16 cellular contexts compared by ENCODE assay signal in the genomic region with DNA sequence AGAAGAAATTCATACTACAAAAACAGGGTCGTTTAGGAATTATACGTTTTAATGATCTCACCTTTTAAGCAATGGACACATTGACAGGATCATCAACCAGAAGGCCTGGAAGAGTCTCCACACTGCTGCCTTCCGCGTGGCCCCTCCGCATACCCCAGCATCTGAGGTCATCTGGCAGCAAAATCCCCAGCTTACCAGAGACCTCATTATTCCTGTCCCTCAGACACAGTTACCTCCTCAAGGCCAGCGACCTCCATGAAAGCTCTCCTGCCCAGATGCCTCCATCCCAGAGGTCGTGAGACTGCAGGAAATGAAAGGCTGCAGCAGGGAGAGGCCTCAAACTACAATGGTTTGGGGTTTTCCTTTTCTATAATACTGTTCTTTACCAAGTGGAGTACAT. TPM values are rescaled to one million over a fixed set of nuclear protein-coding genes. Genes with fewer than 3 reads are reported as not detected.
DNase-seq lines count a peak whose midpoint lies in the region; ATAC-seq and TF ChIP-seq lines count a peak whose summit lies in the region.
"Had no signal": no experiment of that assay in that cellular context is flagged by ENCODE, and none has a peak within 500 bp of the region (broad histone marks: within the 10 kb centered on the region; RNA-seq: fewer than 3 reads in every experiment).

No MANE protein-coding gene starts in this region.

- H3K27me3 ChIP-seq in SK-N-SH (ENCODE audit: insufficient read depth), result no peaks in the 10 kb centered on the region
- H3K27me3 ChIP-seq in neural progenitor cell, result no peaks in the 10 kb centered on the region

- 69% methylated on average over 7 of the region's 7 CpGs for WGBS in SK-N-SH (ENCODE audit: low lambda C conversion rate)

- no peaks in the 10 kb centered on the region for H3K9me2 ChIP-seq in SK-N-SH

- DNase-seq in ELF-1 (ENCODE audit: low read depth, low spot score), result peak; percentile 23
- DNase-seq in SK-N-SH, result peak; percentile 43
- DNase-seq in neural progenitor cell (ENCODE audit: low spot score), result no peak
- DNase-seq in retina, result peak; percentile 35
- DNase-seq in substantia nigra (lab: John Stamatoyannopoulos, UW), result no peak
- DNase-seq: CD8-positive, alpha-beta T cell; DMS153; DMS79 treated with DMSO at 0.1 percent for 48 hours; EL; GDM1; HCEC 1CT; HFFc6 had no signal

- no peak overlapping the region for H3K4me3 Mint-ChIP-seq in neural progenitor cell
- H3K4me3 Mint-ChIP-seq: B cell; CD8-positive, alpha-beta T cell; HFFc6 had no signal

- TF ChIP-seq RAD21 in SK-N-SH (IDR thresholded peaks at IDR 0.05; ENCODE audit: low read length), result no peak

- H3K9me3 Mint-ChIP-seq in neural progenitor cell, result no peaks in the 10 kb centered on the region
- H3K9me3 Mint-ChIP-seq: CD8-positive, alpha-beta T cell; HFFc6 had no signal

- no peak overlapping the region for H3K4me2 ChIP-seq in SK-N-SH
- H3K4me2 ChIP-seq in neural progenitor cell, result no peak overlapping the region

- POLR2A ChIA-PET in SK-N-SH (lab: Yijun Ruan, JAX), result no interaction called here

- no peaks in the 10 kb centered on the region for H3K36me3 Mint-ChIP-seq in neural progenitor cell
- H3K36me3 Mint-ChIP-seq: CD8-positive, alpha-beta T cell had no signal

- H3K27ac Mint-ChIP-seq in neural progenitor cell, result peak overlapping the region; percentile 89
- H3K27ac Mint-ChIP-seq: B cell; CD8-positive, alpha-beta T cell; HFFc6 had no signal

- H3K36me3 ChIP-seq in SK-N-SH (replicated peaks in 1 of 2; ENCODE audit: control insufficient read depth in 1 of 2, insufficient read depth in 2 of 2, low read length in 1 of 2) (no peaks in the 10 kb centered on the region), neural progenitor cell (no peaks in the 10 kb centered on the region)

- peak overlapping the region in 1 of 2 experiments; percentile 34; a peak in 2 of 4 replicates for H3K27ac ChIP-seq in SK-N-SH (ENCODE audit: low read depth in 2 of 2, low read length in 1 of 2)
- no peak overlapping the region for H3K27ac ChIP-seq in neural progenitor cell
- no peak overlapping the region for H3K27ac ChIP-seq in substantia nigra (ENCODE audit: low read depth, low read length, poor library complexity, severe bottlenecking)
- H3K27ac ChIP-seq: C4-2B had no signal

- no peak for TF ChIP-seq CTCF in SK-N-SH (IDR thresholded peaks at IDR 0.05)
- TF ChIP-seq CTCF in neural progenitor cell (IDR thresholded peaks at IDR 0.05), result no peak

- ATAC-seq in GM18870 (IDR thresholded peaks at IDR 0.05; ENCODE audit: unreplicated experiment) (no peak), GM21528 (IDR thresholded peaks at IDR 0.05; ENCODE audit: low FRiP score, unreplicated experiment) (no peak)
- ATAC-seq: CD8-positive, alpha-beta T cell had no signal

- H3K27me3 Mint-ChIP-seq in neural progenitor cell (ENCODE audit: insufficient read depth, low read depth), result no peaks in the 10 kb centered on the region
- H3K27me3 Mint-ChIP-seq: B cell had no signal

- H3K4me3 ChIP-seq in SK-N-SH (ENCODE audit: low read depth in 2 of 2, low read length in 1 of 2) (no peak overlapping the region), neural progenitor cell (no peak overlapping the region)

- peaks cover 53% of the 10 kb centered on the region for H3K4me1 Mint-ChIP-seq in neural progenitor cell

- H3K9me3 ChIP-seq in SK-N-SH, result no peaks in the 10 kb centered on the region
- no peaks in the 10 kb centered on the region for H3K9me3 ChIP-seq in neural progenitor cell (ENCODE audit: low read depth)

- CTCF ChIA-PET in SK-N-SH (lab: Yijun Ruan, JAX), result interaction anchor here (1.0 kb wide), 1 partner anchor 8 kb away, joined by 4 read pairs; no protein-coding TSS in a partner anchor

- H3K9ac ChIP-seq in SK-N-SH, result no peak overlapping the region
- no peak overlapping the region for H3K9ac ChIP-seq in neural progenitor cell

- TF ChIP-seq EP300 in SK-N-SH (IDR thresholded peaks at IDR 0.05; ENCODE audit: borderline replicate concordance in 1 of 2, low read depth in 1 of 2, low read length in 1 of 2), result no peak

- peaks cover 20% of the 10 kb centered on the region for H3F3A ChIP-seq in SK-N-SH (replicated peaks; ENCODE audit: insufficient read depth)
- H3F3A ChIP-seq in neural progenitor cell (ENCODE audit: low read depth), result peaks cover 24% of the 10 kb centered on the region

- H2AFZ ChIP-seq in SK-N-SH (ENCODE audit: low read depth) (no peak overlapping the region), neural progenitor cell (replicated peaks) (no peak overlapping the region)

- peaks cover 18 to 25% of the 10 kb centered on the region in 2 experiments; a peak in 3 of 4 replicates for H3K4me1 ChIP-seq in SK-N-SH (ENCODE audit: control insufficient read depth in 1 of 2, insufficient read depth in 2 of 2, low read depth in 1 of 2, low read length in 1 of 2)
- peaks cover 57% of the 10 kb centered on the region for H3K4me1 ChIP-seq in neural progenitor cell

- H3K79me2 ChIP-seq in SK-N-SH (ENCODE audit: insufficient read depth) (no peaks in the 10 kb centered on the region), neural progenitor cell (ENCODE audit: low read depth) (no peaks in the 10 kb centered on the region)

- H4K20me1 ChIP-seq in SK-N-SH (ENCODE audit: insufficient read depth), result no peaks in the 10 kb centered on the region
- H4K20me1 ChIP-seq in neural progenitor cell (ENCODE audit: low read depth), result no peaks in the 10 kb centered on the region

TF ChIP-seq in SK-N-SH, 30 proteins besides CTCF, POLR2A, EP300 and RAD21:
- no peak for TF ChIP-seq RFX5 (IDR thresholded peaks at IDR 0.05; ENCODE audit: low read length)
TF ChIP-seq in SK-N-SH: peak in this region for 0.

RNA-seq across cellular contexts. Expression of gene GSAP, which starts 14.8 kb away (rescaled TPM):
- 5.9 and 7.5 TPM in 2 replicates for polyA plus RNA-seq in SK-N-SH (2012; rRNA removed)
- 5.7 and 6.2 TPM in 2 replicates for polyA plus RNA-seq in SK-N-SH (2012; cell fraction: cytosol; rRNA removed)
- 20.4 and 29.3 TPM in 2 replicates for polyA plus RNA-seq in SK-N-SH (2012; cell fraction: nucleus; rRNA removed)
- 2.0 and 2.6 TPM in 2 replicates for total RNA-seq in neural progenitor cell (ENCODE audit: low replicate concordance)

Comparison
In these comparisons a context has a peak if more than half of its experiments do, and no peak if none do; other contexts are left out.
1. DNase-seq: peak in ELF-1 (single experiment), SK-N-SH (single experiment) and retina (single experiment); none in neural progenitor cell (single experiment) and substantia nigra (0 of 49).